ENCODE assay signal across 11 cellular contexts in the genomic region with DNA sequence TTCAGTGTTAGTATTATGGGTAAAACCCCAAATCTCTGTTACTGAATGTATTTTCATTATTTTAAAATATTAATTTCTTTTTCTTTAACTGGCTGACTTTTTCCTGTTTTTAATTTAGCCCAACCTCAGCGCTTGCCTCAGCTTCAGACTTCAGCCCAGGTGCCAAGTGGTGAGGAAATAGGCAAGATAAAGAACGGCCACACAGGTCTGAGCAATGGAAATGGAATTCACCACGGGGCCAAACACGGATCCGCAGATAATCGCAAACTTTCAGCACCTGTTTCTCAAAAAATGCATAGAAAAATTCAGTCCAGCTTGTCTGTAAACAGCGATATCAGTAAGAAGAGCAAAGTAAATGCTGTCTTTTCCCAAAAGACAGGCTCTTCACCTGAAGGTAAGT. TPM values are rescaled to one million over a fixed set of nuclear protein-coding genes. Genes with fewer than 3 reads are reported as not detected.
DNase-seq lines count a peak whose midpoint lies in the region; ATAC-seq and TF ChIP-seq lines count a peak whose summit lies in the region.
"Had no signal": no experiment of that assay in that cellular context is flagged by ENCODE, and none has a peak within 500 bp of the region (broad histone marks: within the 10 kb centered on the region; RNA-seq: fewer than 3 reads in every experiment).

No MANE protein-coding gene starts in this region.

- POLR2A ChIA-PET in activated CD4-positive, alpha-beta T cell treated with anti-CD3 and anti-CD28 coated beads for 36 hours (lab: Charles Lee), result interaction anchor here (0.6 kb wide), 1 partner anchor 9 kb away, joined by 3 read pairs; no protein-coding TSS in a partner anchor

- H3K36me3 ChIP-seq in RWPE2 (ENCODE audit: low read depth) (no peaks in the 10 kb centered on the region), gastrocnemius medialis (no peaks in the 10 kb centered on the region), transverse colon (no peaks in the 10 kb centered on the region)

- CTCF ChIA-PET in activated CD4-positive, alpha-beta T cell treated with anti-CD3 and anti-CD28 coated beads for 36 hours (lab: Charles Lee), result no interaction called here

- H3K4me1 Mint-ChIP-seq in activated CD4-positive, alpha-beta T cell treated with anti-CD3 and anti-CD28 coated beads for 36 hours, result peaks cover 48% of the 10 kb centered on the region

- WGBS in transverse colon (ENCODE audit: low coverage in 1 of 2), 2 donors, result 67 to 81% methylated on average over 7 of the region's 7 CpGs

- in situ Hi-C loops in gastrocnemius medialis (cut with MboI; ENCODE audit: low sequenced_read_pairs in 4 of 4), result no loop called here
- in situ Hi-C loops in transverse colon (cut with MboI; ENCODE audit: low pct_ligation_motif_present in 1 of 4, low pct_unique_long_range_greater_than_20kb in 1 of 4, low sequenced_read_pairs in 3 of 4), result no loop called here

- DNase-seq in RWPE2 (ENCODE audit: low spot score), result no peak
- peak; percentile 40 for DNase-seq in Right ventricle myocardium superior
- DNase-seq in gastrocnemius medialis, result peak; percentile 70 to 78
- DNase-seq in transverse colon, result no peak
- DNase-seq in dedifferentiated amniotic fluid mesenchymal stem cell (ENCODE audit: extremely low spot score), result no peak
- DNase-seq in activated CD4-positive, alpha-beta T cell treated with anti-CD3 and anti-CD28 coated beads for 36 hours, result no peak
- DNase-seq in NCI-H2227 treated with DMSO at 0.1 percent for 48 hours (lab: John Stamatoyannopoulos, UW), result no peak
- DNase-seq: activated CD4-positive, alpha-beta memory T cell treated with anti-CD3 and anti-CD28 coated beads, Interleukin-2, amount 10 ng/mL, durations not matched to agents 7 days and 5 days; amniotic stem cell; substantia nigra had no signal

- TF ChIP-seq CTCF in RWPE2 (IDR thresholded peaks at IDR 0.05; ENCODE audit: poor library complexity, severe bottlenecking) (no peak), gastrocnemius medialis (IDR thresholded peaks at IDR 0.05 in 4 of 5, conservative IDR thresholded peaks at IDR 0.05 in 1 of 5) (no peak), transverse colon (IDR thresholded peaks at IDR 0.05) (no peak)

- no peak overlapping the region for H3K4me3 Mint-ChIP-seq in activated CD4-positive, alpha-beta T cell treated with anti-CD3 and anti-CD28 coated beads for 36 hours
- H3K4me3 Mint-ChIP-seq: activated CD4-positive, alpha-beta memory T cell treated with anti-CD3 and anti-CD28 coated beads, Interleukin-2, amount 10 ng/mL, durations not matched to agents 7 days and 5 days had no signal

- H3K27ac ChIP-seq in RWPE2 (ENCODE audit: poor library complexity, severe bottlenecking) (no peak overlapping the region), gastrocnemius medialis (peak overlapping the region; percentile 77 to 85 (median 82)), transverse colon (no peak overlapping the region)

- no peaks in the 10 kb centered on the region for H3K27me3 ChIP-seq in RWPE2 (ENCODE audit: insufficient read depth, poor library complexity, severe bottlenecking)
- no peaks in the 10 kb centered on the region for H3K27me3 ChIP-seq in gastrocnemius medialis
- no peaks in the 10 kb centered on the region for H3K27me3 ChIP-seq in transverse colon

- H3K27me3 Mint-ChIP-seq in activated CD4-positive, alpha-beta T cell treated with anti-CD3 and anti-CD28 coated beads for 36 hours, result no peaks in the 10 kb centered on the region
- H3K27me3 Mint-ChIP-seq: activated CD4-positive, alpha-beta memory T cell treated with anti-CD3 and anti-CD28 coated beads, Interleukin-2, amount 10 ng/mL, durations not matched to agents 7 days and 5 days had no signal

- H3K9me3 Mint-ChIP-seq in activated CD4-positive, alpha-beta T cell treated with anti-CD3 and anti-CD28 coated beads for 36 hours (ENCODE audit: low read depth), result no peaks in the 10 kb centered on the region
- H3K9me3 Mint-ChIP-seq: activated CD4-positive, alpha-beta memory T cell treated with anti-CD3 and anti-CD28 coated beads, Interleukin-2, amount 10 ng/mL, durations not matched to agents 7 days and 5 days had no signal

- TF ChIP-seq POLR2A in gastrocnemius medialis (IDR thresholded peaks at IDR 0.05) (no peak), transverse colon (IDR thresholded peaks at IDR 0.05) (no peak)

- ATAC-seq in GM21390 (IDR thresholded peaks at IDR 0.05; ENCODE audit: unreplicated experiment) (peak; percentile 35), RWPE2 (ENCODE audit: low read depth) (peak; percentile 89), Right ventricle myocardium superior (ENCODE audit: poor library complexity) (peak; percentile 95), gastrocnemius medialis (peak; percentile 98)
- no peak for ATAC-seq in activated CD4-positive, alpha-beta T cell treated with anti-CD3 and anti-CD28 coated beads for 36 hours

- no peak overlapping the region for H3K27ac Mint-ChIP-seq in activated CD4-positive, alpha-beta T cell treated with anti-CD3 and anti-CD28 coated beads for 36 hours
- H3K27ac Mint-ChIP-seq: activated CD4-positive, alpha-beta memory T cell treated with anti-CD3 and anti-CD28 coated beads, Interleukin-2, amount 10 ng/mL, durations not matched to agents 7 days and 5 days had no signal

- intact Hi-C loops in Right ventricle myocardium superior (cut with DNase I) (loop anchor here (5.0 kb wide), 1 partner anchor 52 kb away; no protein-coding TSS in a partner anchor), gastrocnemius medialis (cut with DNase I; ENCODE audit: low total_unique reads) (loop anchor here (5.0 kb wide), 1 partner anchor 57 kb away; the partner anchor contains the start of gene MDFIC), transverse colon (cut with DNase I; ENCODE audit: low total_unique reads) (no loop called here)
- intact Hi-C loops in activated CD4-positive, alpha-beta T cell treated with anti-CD3 and anti-CD28 coated beads for 36 hours (cut with DNase I, micrococcal nuclease), result no loop called here

- H3K4me3 ChIP-seq in RWPE2 (ENCODE audit: severe bottlenecking), result no peak overlapping the region
- peak overlapping the region; percentile 14 to 40 (median 30) for H3K4me3 ChIP-seq in gastrocnemius medialis
- no peak overlapping the region for H3K4me3 ChIP-seq in transverse colon

- TF ChIP-seq EP300 in transverse colon (IDR thresholded peaks at IDR 0.05; ENCODE audit: low read depth), result no peak

- H3K36me3 Mint-ChIP-seq in activated CD4-positive, alpha-beta T cell treated with anti-CD3 and anti-CD28 coated beads for 36 hours (ENCODE audit: low read depth), result peaks cover 37% of the 10 kb centered on the region

- H3K4me1 ChIP-seq in RWPE2 (ENCODE audit: insufficient read depth, poor library complexity, severe bottlenecking), result peaks cover 9% of the 10 kb centered on the region
- peaks cover 32 to 43% of the 10 kb centered on the region in 2 donors for H3K4me1 ChIP-seq in gastrocnemius medialis
- peaks cover 0 to 4% (median 0%) of the 10 kb centered on the region in 4 donors for H3K4me1 ChIP-seq in transverse colon

- H3K9me3 ChIP-seq in RWPE2 (ENCODE audit: severe bottlenecking), result no peaks in the 10 kb centered on the region
- H3K9me3 ChIP-seq in gastrocnemius medialis, result no peaks in the 10 kb centered on the region
- no peaks in the 10 kb centered on the region for H3K9me3 ChIP-seq in transverse colon

RNA-seq across cellular contexts. Expression of gene MDFIC, which starts 57.5 kb away (rescaled TPM):
- total RNA-seq in Right ventricle myocardium superior, result 12.9 TPM
- total RNA-seq in gastrocnemius medialis, result 10 to 100 TPM in 3 of 4 donors, 1 to 10 TPM in 1; 6.3 to 11.6 (median 10.6) TPM
- 10 to 100 TPM in 2 of 4 donors, 1 to 10 TPM in 2; 4.5 to 14.8 (median 9.6) TPM for total RNA-seq in transverse colon
- 100 to 1,000 TPM in 1 of 2 experiments, 10 to 100 TPM in 1; 68.4 to 113 TPM for total RNA-seq in activated CD4-positive, alpha-beta T cell treated with anti-CD3 and anti-CD28 coated beads for 36 hours

Comparison
In these comparisons a context has a peak if more than half of its experiments do, and no peak if none do; other contexts are left out.
1. DNase-seq: peak in Right ventricle myocardium superior (single experiment) and gastrocnemius medialis (2 of 2); none in RWPE2 (single experiment), transverse colon (single experiment), dedifferentiated amniotic fluid mesenchymal stem cell (single experiment), activated CD4-positive, alpha-beta T cell treated with anti-CD3 and anti-CD28 coated beads for 36 hours (single experiment) and NCI-H2227 treated with DMSO at 0.1 percent for 48 hours (single experiment).
2. H3K27ac ChIP-seq: peak in gastrocnemius medialis (4 of 4); none in RWPE2 (single experiment) and transverse colon (0 of 4).
3. H3K4me3 ChIP-seq: peak in gastrocnemius medialis (4 of 4); none in RWPE2 (single experiment) and transverse colon (0 of 4).
4. intact Hi-C loops: an anchor here in Right ventricle myocardium superior (5.0 kb wide) and gastrocnemius medialis (5.0 kb wide); none called in transverse colon and activated CD4-positive, alpha-beta T cell treated with anti-CD3 and anti-CD28 coated beads for 36 hours.